30 cellular contexts compared by ENCODE assay signal in the genomic region with DNA sequence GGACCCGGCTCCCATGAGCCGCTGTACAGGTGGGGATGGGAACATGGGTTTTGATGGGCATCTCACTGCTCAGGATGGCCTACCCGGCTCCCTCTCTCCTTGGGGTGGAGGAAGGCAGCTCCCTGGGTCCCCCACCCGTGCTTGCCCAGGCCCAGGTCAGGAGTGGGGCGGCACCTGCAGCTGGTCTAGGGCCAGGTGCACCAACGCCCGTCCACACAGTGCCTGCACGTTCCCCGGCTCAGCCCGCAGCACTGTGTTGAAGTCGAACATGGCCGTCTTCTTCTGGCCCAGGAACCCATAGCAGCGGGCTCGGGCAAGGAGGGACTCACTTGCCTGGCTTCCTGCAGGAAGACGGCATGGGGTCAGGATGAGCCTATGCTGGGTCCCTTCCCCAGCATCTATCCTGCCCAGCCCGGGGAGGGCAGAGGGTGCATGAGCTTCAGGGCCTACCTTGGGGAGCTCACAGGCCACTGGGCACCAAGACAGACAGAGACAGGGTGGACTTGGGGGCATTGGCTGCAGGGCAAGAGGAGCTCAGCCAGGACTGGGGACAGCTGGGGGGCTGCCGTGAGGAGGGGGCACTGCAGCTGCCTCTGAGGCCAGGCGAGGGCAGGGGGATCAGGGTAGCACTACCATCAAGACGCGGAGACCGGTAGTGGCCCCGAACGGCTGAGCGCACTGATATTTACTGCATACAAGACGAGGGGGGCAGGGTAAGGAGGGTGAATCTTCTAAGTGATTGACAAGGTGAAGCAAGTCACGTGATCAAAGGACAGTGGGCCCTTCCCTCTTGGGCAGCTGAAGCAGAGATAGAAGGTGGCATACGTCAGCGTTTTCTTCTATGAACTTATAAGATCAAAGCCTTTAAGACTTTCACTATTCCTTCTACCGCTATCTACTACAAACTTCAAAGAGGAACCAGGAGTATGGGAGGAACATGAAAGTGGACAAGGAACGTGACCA. TPM values are rescaled to one million over a fixed set of nuclear protein-coding genes. Genes with fewer than 3 reads are reported as not detected.
DNase-seq lines count a peak whose midpoint lies in the region; TF ChIP-seq lines count a peak whose summit lies in the region.
"Had no signal": no experiment of that assay in that cellular context is flagged by ENCODE, and none has a peak within 500 bp of the region (broad histone marks: within the 10 kb centered on the region; RNA-seq: fewer than 3 reads in every experiment).

No MANE protein-coding gene starts in this region.

- DNase-seq in activated CD4-positive, CD25-positive, alpha-beta regulatory T cell treated with anti-CD3 and anti-CD28 coated beads, Interleukin-2, amount 50 U/mL, for 72 hours = peak; percentile 23
- DNase-seq in activated CD4-positive, CD25-positive, alpha-beta regulatory T cell (lab: John Stamatoyannopoulos, UW) = no peak
- peak; percentile 28 for DNase-seq in MV-4-11 (lab: John Stamatoyannopoulos, UW)
- DNase-seq in osteoblast (ENCODE audit: insufficient read length, low spot score, missing footprints) = peak; percentile 68
- DNase-seq in KBM-7 = no peak
- DNase-seq in cerebellum (ENCODE audit: low spot score) = no peak
- DNase-seq in iPS-NIHi7 (ENCODE audit: extremely low spot score) = no peak
- DNase-seq: activated CD4-positive, alpha-beta T cell treated with anti-CD3 and anti-CD28 coated beads for 1 hour; activated naive CD8-positive, alpha-beta T cell treated with anti-CD3 and anti-CD28 coated beads, Interleukin-2, amount 50 U/mL, for 24 hours; central memory CD4-positive, alpha-beta T cell; HFFc6; hippocampal formation; MM.1S; NCI-H1417; NCI-H2081 treated with DMSO at 0.1 percent for 48 hours; NCI-H226; NCI-H748 treated with DMSO at 0.1 percent for 48 hours; RPMI8226; stimulated activated CD4-positive, alpha-beta T cell treated with anti-CD3 and anti-CD28 coated beads, Interleukin-15, amount 100 ng/mL, for 24 hours; stimulated activated naive B cell treated with anti-CD40 and anti-IgM and Interleukin-4, amounts not matched to agents 10 μg/mL and 1 μg/mL and 100 μg/mL, for 72 hours; T-helper 17 cell had no signal

- peaks cover 31% of the 10 kb centered on the region for H3K9me3 ChIP-seq in iPS-18c (ENCODE audit: control insufficient read depth, insufficient read depth, low read length)
- H3K9me3 ChIP-seq in osteoblast (ENCODE audit: low read depth, low read length) = peaks cover 3% of the 10 kb centered on the region
- H3K9me3 ChIP-seq: testis, vagina had no signal

- H3K4me2 ChIP-seq in osteoblast (ENCODE audit: insufficient read depth, low read length) = no peak overlapping the region
- H3K4me2 ChIP-seq: GM23338, KMS-11 had no signal

- no peaks in the 10 kb centered on the region for H3K4me1 ChIP-seq in osteoblast (ENCODE audit: insufficient read depth, low read length)
- H3K4me1 ChIP-seq: parathyroid adenoma, testis, vagina had no signal

- H2AFZ ChIP-seq in osteoblast (ENCODE audit: low read length) = no peak overlapping the region
- H2AFZ ChIP-seq: GM23338, parathyroid adenoma had no signal

- no peaks in the 10 kb centered on the region for H4K20me1 ChIP-seq in osteoblast (ENCODE audit: insufficient read depth, low read length)

- no peaks in the 10 kb centered on the region for H3K36me3 ChIP-seq in osteoblast (ENCODE audit: insufficient read depth, low read length)
- H3K36me3 ChIP-seq: vagina had no signal

- TF ChIP-seq CTCF in osteoblast (IDR thresholded peaks at IDR 0.05; ENCODE audit: extremely low read depth, low read depth, low read length) = no peak

- in situ Hi-C loops in KBM-7 (cut with MboI; ENCODE audit: low pct_unique_long_range_greater_than_20kb, low sequenced_read_pairs) = loop anchor here (25.0 kb wide), 3 partner anchors 196 to 596 kb away; a partner anchor contains a TSS

- H3K4me3 ChIP-seq in iPS-18c (ENCODE audit: insufficient read depth, low read depth, low read length) (peak overlapping the region; percentile 9; the same call in 1 of the 2 replicates), osteoblast (ENCODE audit: insufficient read depth, low read length) (no peak overlapping the region)
- H3K4me3 ChIP-seq: GM23338, SK-N-MC, testis, vagina had no signal

- H3K79me2 ChIP-seq in osteoblast (ENCODE audit: insufficient read depth, low read length) = no peaks in the 10 kb centered on the region
- H3K79me2 ChIP-seq: parathyroid adenoma had no signal

- H3K27me3 ChIP-seq in osteoblast (ENCODE audit: insufficient read depth, low read length) = no peaks in the 10 kb centered on the region
- H3K27me3 ChIP-seq: testis, vagina had no signal

- H3K27ac ChIP-seq in osteoblast (ENCODE audit: low read depth, low read length) = no peak overlapping the region
- H3K27ac ChIP-seq: 22Rv1, KMS-11, parathyroid adenoma, SK-N-MC, testis, vagina had no signal

RNA-seq across cellular contexts. Expression of a gene that starts 17.8 kb away (rescaled TPM):
- total RNA-seq in osteoblast (0.29 and 0.36 TPM in 2 replicates), cerebellum (0.45 TPM)
- total RNA-seq: Daoy had no signal

Comparison
In these comparisons a context has a peak if more than half of its experiments do, and no peak if none do; other contexts are left out.
1. DNase-seq: peak in activated CD4-positive, CD25-positive, alpha-beta regulatory T cell treated with anti-CD3 and anti-CD28 coated beads, Interleukin-2, amount 50 U/mL, for 72 hours (single experiment), MV-4-11 (single experiment) and osteoblast (single experiment); none in activated CD4-positive, CD25-positive, alpha-beta regulatory T cell (0 of 4), KBM-7 (single experiment), cerebellum (single experiment) and iPS-NIHi7 (single experiment).